8 cellular contexts compared by ENCODE assay signal in the genomic region with DNA sequence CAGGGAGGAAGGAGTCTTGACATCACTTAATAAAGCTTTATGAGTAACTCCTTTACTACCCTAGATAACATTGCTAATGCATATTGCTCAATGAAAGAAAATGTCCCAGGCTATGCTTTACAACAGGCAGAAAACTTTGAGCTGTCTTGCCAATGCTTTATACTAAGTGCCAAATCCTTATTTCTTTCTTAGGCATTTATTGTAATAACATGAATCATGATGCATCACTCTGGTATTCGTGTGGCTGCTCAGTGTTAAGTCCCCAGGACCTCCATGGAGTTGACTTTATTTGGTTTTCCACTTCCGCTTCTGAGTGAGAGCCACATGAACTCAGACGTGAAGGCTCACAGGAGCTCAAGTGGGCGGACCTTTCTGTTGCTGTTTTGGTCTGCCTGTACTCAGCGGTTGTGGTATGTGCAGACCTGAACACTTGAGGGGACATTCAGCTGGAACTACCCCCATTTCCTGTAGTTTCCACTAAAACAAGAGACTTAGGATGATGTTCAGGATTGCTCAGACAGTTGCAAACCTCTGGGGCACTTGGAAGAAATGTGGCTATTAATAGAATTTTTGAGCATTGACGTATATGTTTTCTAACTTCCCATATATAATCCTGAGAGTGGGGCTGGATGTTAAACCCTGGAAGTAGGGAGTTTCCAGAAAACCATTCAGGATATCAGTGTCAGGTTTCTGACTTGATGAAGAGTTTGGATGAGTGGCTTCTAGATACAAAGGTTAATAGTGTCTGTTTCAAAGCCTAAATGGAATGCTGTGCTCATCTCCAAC.
DNase-seq lines count a peak whose midpoint lies in the region; ATAC-seq, FAIRE-seq and TF ChIP-seq lines count a peak whose summit lies in the region.

No MANE protein-coding gene starts in this region.

- no peak overlapping the region for H3K4me2 ChIP-seq in GM23338

- H3K27ac Mint-ChIP-seq in GM23338 = no peak overlapping the region
- no peak overlapping the region for H3K27ac Mint-ChIP-seq in naive thymus-derived CD8-positive, alpha-beta T cell

- no peak overlapping the region for H3K4me3 ChIP-seq in GM23338
- H3K4me3 ChIP-seq in heart right ventricle = no peak overlapping the region
- no peak overlapping the region for H3K4me3 ChIP-seq in spleen

- no peaks in the 10 kb centered on the region for H3K27me3 ChIP-seq in GM23338 (ENCODE audit: insufficient read depth)
- H3K27me3 ChIP-seq in heart right ventricle = no peaks in the 10 kb centered on the region
- no peaks in the 10 kb centered on the region for H3K27me3 ChIP-seq in spleen (replicated peaks in 1 of 7)

- no peak for TF ChIP-seq POLR2A in spleen (IDR thresholded peaks at IDR 0.05)

- H3K4me1 ChIP-seq in GM23338 (ENCODE audit: insufficient read depth) = peaks cover 7% of the 10 kb centered on the region
- peaks cover 0 to 10% (median 0%) of the 10 kb centered on the region in 9 donors for H3K4me1 ChIP-seq in heart right ventricle
- H3K4me1 ChIP-seq in spleen = no peaks in the 10 kb centered on the region

- no peak for DNase-seq in GM23338 (ENCODE audit: low spot score)
- peak in 1 of 2 donors; percentile 14 for DNase-seq in heart right ventricle
- no peak for DNase-seq in spleen
- DNase-seq in naive thymus-derived CD8-positive, alpha-beta T cell = no peak
- DNase-seq in frontal cortex (ENCODE audit: low spot score in 2 of 2) = no peak

- H3K36me3 ChIP-seq in GM23338 (ENCODE audit: insufficient read depth) = 0 out of 2 replicates have a peak, but pooled peaks cover 16% of the 10 kb centered on the region
- no peaks in the 10 kb centered on the region for H3K36me3 ChIP-seq in heart right ventricle
- H3K36me3 ChIP-seq in spleen = no peaks in the 10 kb centered on the region

- no peak overlapping the region for H3K4me3 Mint-ChIP-seq in GM23338
- H3K4me3 Mint-ChIP-seq in naive thymus-derived CD8-positive, alpha-beta T cell = no peak overlapping the region

- WGBS in heart right ventricle, 2 donors = 29 to 34% methylated on average over 6 of the region's 6 CpGs
- WGBS in spleen, 5 donors = 47 to 62% (median 52%) methylated on average over 6 of the region's 6 CpGs

- peak; percentile 95 for FAIRE-seq in TTC549 (lab: Jason Lieb, UNC)
- no peak for FAIRE-seq in frontal cortex (lab: Jason Lieb, UNC)

- POLR2A ChIA-PET in naive thymus-derived CD8-positive, alpha-beta T cell (lab: Charles Lee) = no interaction called here

- H3K9me3 ChIP-seq in heart right ventricle (peaks cover 0 to 32% (median 17%) of the 10 kb centered on the region in 11 donors), spleen (peaks cover 12 to 38% (median 30%) of the 10 kb centered on the region in 8 donors)

- no peak overlapping the region for H3K27ac ChIP-seq in GM23338 (ENCODE audit: low read depth)
- H3K27ac ChIP-seq in heart right ventricle = peak overlapping the region in 2 of 10 donors; percentile 33 to 42
- H3K27ac ChIP-seq in spleen = peak overlapping the region in 5 of 8 donors; percentile 1 to 50 (median 26)

- no peak for TF ChIP-seq CTCF in GM23338 (conservative IDR thresholded peaks at IDR 0.05; ENCODE audit: low read depth in 2 of 2)
- no peak for TF ChIP-seq CTCF in heart right ventricle (IDR thresholded peaks at IDR 0.05)
- TF ChIP-seq CTCF in spleen (IDR thresholded peaks at IDR 0.05 in 8 of 11, conservative IDR thresholded peaks at IDR 0.05 in 3 of 11) = no peak

- no peaks in the 10 kb centered on the region for H3F3A ChIP-seq in GM23338 (replicated peaks; ENCODE audit: low read depth)

- peaks cover 19% of the 10 kb centered on the region for H3K36me3 Mint-ChIP-seq in GM23338 (ENCODE audit: low read depth)
- peaks cover 0 to 17% (median 0%) of the 10 kb centered on the region in 3 donors for H3K36me3 Mint-ChIP-seq in naive thymus-derived CD8-positive, alpha-beta T cell

- H3K9me3 Mint-ChIP-seq in GM23338 = peaks cover 25% of the 10 kb centered on the region
- peaks cover 6 to 28% (median 16%) of the 10 kb centered on the region in 9 donors for H3K9me3 Mint-ChIP-seq in naive thymus-derived CD8-positive, alpha-beta T cell

- H3K9me2 ChIP-seq in GM23338 (ENCODE audit: insufficient read depth) = peaks cover 5% of the 10 kb centered on the region; the same call in 1 of the 2 replicates

- H3K4me1 Mint-ChIP-seq in GM23338 = peaks cover 15% of the 10 kb centered on the region
- peaks cover 0 to 4% (median 1%) of the 10 kb centered on the region in 4 donors for H3K4me1 Mint-ChIP-seq in naive thymus-derived CD8-positive, alpha-beta T cell

- peak overlapping the region; percentile 7; the same call in 1 of the 2 replicates for H2AFZ ChIP-seq in GM23338

- H3K27me3 Mint-ChIP-seq in GM23338 (ENCODE audit: insufficient read depth, low read depth, poor library complexity) = peaks cover 4% of the 10 kb centered on the region
- H3K27me3 Mint-ChIP-seq in naive thymus-derived CD8-positive, alpha-beta T cell = no peaks in the 10 kb centered on the region

- intact Hi-C loops in heart right ventricle (cut with DNase I) (no loop called here), spleen (cut with DNase I; ENCODE audit: low total_unique reads) (no loop called here)

- H4K20me1 ChIP-seq in GM23338 (replicated peaks; ENCODE audit: insufficient read depth) = no peaks in the 10 kb centered on the region

- ATAC-seq in GM23338 = no peak
- ATAC-seq in heart right ventricle = peak in 7 of 8 donors; percentile 45 to 93 (median 83)
- ATAC-seq in naive thymus-derived CD8-positive, alpha-beta T cell = no peak
- ATAC-seq in GM18861 (IDR thresholded peaks at IDR 0.05; ENCODE audit: unreplicated experiment) = no peak
- ATAC-seq in HG03175 (IDR thresholded peaks at IDR 0.05; ENCODE audit: unreplicated experiment) = no peak

- no peaks in the 10 kb centered on the region for H3K79me2 ChIP-seq in GM23338 (replicated peaks; ENCODE audit: insufficient read depth)

TF ChIP-seq in GM23338, 12 proteins besides CTCF, POLR2A, EP300 and RAD21 (continues in another document):
- TF ChIP-seq STAT1 (IDR thresholded peaks at IDR 0.05; ENCODE audit: unreplicated experiment) = no peak
- no peak for TF ChIP-seq NANOG (IDR thresholded peaks at IDR 0.05; ENCODE audit: borderline replicate concordance)
- no peak for TF ChIP-seq CREB1 (CRISPR knock-in tag; IDR thresholded peaks at IDR 0.05; ENCODE audit: low read depth)
- no peak for TF ChIP-seq ZNF331 (CRISPR knock-in tag; IDR thresholded peaks at IDR 0.05; ENCODE audit: low read depth)
- TF ChIP-seq, protein P1, sequence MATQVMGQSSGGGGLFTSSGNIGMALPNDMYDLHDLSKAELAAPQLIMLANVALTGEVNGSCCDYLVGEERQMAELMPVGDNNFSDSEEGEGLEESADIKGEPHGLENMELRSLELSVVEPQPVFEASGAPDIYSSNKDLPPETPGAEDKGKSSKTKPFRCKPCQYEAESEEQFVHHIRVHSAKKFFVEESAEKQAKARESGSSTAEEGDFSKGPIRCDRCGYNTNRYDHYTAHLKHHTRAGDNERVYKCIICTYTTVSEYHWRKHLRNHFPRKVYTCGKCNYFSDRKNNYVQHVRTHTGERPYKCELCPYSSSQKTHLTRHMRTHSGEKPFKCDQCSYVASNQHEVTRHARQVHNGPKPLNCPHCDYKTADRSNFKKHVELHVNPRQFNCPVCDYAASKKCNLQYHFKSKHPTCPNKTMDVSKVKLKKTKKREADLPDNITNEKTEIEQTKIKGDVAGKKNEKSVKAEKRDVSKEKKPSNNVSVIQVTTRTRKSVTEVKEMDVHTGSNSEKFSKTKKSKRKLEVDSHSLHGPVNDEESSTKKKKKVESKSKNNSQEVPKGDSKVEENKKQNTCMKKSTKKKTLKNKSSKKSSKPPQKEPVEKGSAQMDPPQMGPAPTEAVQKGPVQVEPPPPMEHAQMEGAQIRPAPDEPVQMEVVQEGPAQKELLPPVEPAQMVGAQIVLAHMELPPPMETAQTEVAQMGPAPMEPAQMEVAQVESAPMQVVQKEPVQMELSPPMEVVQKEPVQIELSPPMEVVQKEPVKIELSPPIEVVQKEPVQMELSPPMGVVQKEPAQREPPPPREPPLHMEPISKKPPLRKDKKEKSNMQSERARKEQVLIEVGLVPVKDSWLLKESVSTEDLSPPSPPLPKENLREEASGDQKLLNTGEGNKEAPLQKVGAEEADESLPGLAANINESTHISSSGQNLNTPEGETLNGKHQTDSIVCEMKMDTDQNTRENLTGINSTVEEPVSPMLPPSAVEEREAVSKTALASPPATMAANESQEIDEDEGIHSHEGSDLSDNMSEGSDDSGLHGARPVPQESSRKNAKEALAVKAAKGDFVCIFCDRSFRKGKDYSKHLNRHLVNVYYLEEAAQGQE (IDR thresholded peaks at IDR 0.05; ENCODE audit: unreplicated experiment) = no peak
- TF ChIP-seq EZH2 (IDR thresholded peaks at IDR 0.05; ENCODE audit: low read depth, unreplicated experiment) = no peak

Comparison
In these comparisons a context has a peak if more than half of its experiments do, and no peak if none do; other contexts are left out.
1. ATAC-seq: peak in heart right ventricle (7 of 8); none in GM23338 (single experiment), naive thymus-derived CD8-positive, alpha-beta T cell (0 of 2), GM18861 (single experiment) and HG03175 (single experiment).